In genomic region chr2:47402555-47402804, GRCh38 we compare ENCODE assay signal across 1 cellular context.
TF ChIP-seq lines count a peak whose summit lies in the region.

No MANE protein-coding gene starts in this region.

TF ChIP-seq in IMR-90, 13 proteins besides CTCF, POLR2A, EP300 and RAD21 (continued from another document):
- no peak for TF ChIP-seq RFX5 (IDR thresholded peaks at IDR 0.05; ENCODE audit: low read depth, low read length)
- TF ChIP-seq NFE2L2 (IDR thresholded peaks at IDR 0.05; ENCODE audit: low read depth, low read length): no peak
